In the genomic region with DNA sequence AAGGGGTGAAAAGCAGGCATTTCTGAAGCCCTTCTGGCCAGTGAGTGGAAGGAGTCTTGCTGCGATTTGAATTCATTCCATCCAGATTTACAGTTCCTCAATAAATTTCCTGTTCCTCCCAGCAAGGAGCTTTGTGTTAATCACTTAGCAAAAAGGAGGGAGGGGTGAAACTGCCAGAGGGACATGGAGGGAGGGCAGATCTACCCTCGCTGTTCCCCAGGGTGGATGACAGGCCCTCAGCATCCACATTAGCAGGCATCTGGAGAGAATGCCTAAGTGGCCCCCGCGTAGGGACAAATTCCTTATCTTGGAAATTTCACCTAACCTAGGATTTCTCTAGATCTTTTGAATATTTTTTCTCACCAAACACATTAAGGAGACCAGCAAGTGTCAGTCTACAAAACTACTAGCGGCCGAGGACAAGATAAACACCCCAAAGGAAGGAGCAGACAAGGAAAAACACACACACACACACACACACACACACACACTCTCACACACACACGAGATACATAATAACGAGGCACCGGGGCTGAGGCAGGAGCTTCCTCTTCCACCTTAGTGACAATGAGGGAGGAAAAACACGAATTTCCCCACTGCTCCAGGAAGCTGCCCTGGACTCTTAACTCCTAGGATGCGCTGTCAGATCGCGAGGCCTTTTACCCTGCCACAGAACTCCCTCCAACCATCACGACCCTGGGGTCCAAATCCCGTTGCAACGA, we compare ENCODE assay signal across 1 cellular context.
TF ChIP-seq lines count a peak whose summit lies in the region.

No MANE protein-coding gene starts in this region.

TF ChIP-seq in IMR-90, 13 proteins besides CTCF, POLR2A, EP300 and RAD21:
- peak; percentile 20; the same call in 1 of the 2 replicates for TF ChIP-seq MAZ (IDR thresholded peaks at IDR 0.05; ENCODE audit: borderline replicate concordance, low read depth, low read length)
- no peak for TF ChIP-seq MAFK (IDR thresholded peaks at IDR 0.05; ENCODE audit: low read depth, low read length)
